ENCODE assay signal across 1 cellular context in the genomic region with DNA sequence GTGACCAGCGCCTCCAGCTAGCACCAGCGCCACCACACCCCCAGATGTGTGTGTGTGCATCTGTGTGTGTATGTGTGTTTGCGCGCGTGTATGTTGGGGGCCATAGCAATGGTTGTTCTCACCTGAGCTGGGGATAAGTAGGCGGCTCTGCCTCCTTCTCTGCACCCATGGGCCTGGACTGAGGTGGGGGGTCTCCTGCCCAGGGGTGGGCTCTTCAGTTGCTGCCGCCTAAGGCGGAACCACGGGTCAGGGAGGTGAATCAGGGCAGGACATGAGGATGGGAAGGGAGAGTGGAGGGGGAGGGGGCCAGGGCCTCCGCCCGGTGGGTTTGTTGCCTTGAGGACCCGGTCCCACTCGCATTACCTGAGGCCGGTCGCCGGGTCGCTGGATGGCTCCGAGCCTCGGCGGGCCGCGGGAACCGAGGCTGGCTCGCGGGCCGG.
A peak's percentile ranks its signal among the peaks of the same experiment; 100 is the strongest.
TF ChIP-seq lines count a peak whose summit lies in the region.

No MANE protein-coding gene starts in this region.

TF ChIP-seq in HEK293, 187 proteins besides CTCF, POLR2A, EP300 and RAD21 (continued from another document):
- TF ChIP-seq, protein P1, sequence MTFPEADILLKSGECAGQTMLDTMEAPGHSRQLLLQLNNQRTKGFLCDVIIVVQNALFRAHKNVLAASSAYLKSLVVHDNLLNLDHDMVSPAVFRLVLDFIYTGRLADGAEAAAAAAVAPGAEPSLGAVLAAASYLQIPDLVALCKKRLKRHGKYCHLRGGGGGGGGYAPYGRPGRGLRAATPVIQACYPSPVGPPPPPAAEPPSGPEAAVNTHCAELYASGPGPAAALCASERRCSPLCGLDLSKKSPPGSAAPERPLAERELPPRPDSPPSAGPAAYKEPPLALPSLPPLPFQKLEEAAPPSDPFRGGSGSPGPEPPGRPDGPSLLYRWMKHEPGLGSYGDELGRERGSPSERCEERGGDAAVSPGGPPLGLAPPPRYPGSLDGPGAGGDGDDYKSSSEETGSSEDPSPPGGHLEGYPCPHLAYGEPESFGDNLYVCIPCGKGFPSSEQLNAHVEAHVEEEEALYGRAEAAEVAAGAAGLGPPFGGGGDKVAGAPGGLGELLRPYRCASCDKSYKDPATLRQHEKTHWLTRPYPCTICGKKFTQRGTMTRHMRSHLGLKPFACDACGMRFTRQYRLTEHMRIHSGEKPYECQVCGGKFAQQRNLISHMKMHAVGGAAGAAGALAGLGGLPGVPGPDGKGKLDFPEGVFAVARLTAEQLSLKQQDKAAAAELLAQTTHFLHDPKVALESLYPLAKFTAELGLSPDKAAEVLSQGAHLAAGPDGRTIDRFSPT (tag by site-specific recombination; IDR thresholded peaks at IDR 0.05), result no peak
- TF ChIP-seq ZNF660 (tag by site-specific recombination; IDR thresholded peaks at IDR 0.05) (no peak), HOXD13 (CRISPR knock-in tag; IDR thresholded peaks at IDR 0.05; ENCODE audit: borderline replicate concordance) (no peak), SCRT1 (tag by site-specific recombination; IDR thresholded peaks at IDR 0.05; ENCODE audit: borderline replicate concordance) (no peak), ZNF776 (tag by site-specific recombination; IDR thresholded peaks at IDR 0.05; ENCODE audit: borderline replicate concordance) (no peak), ZBTB7A (tag by site-specific recombination; IDR thresholded peaks at IDR 0.05; ENCODE audit: low read depth) (0 out of 2 replicates have a peak, but pooled peaks have one; percentile 22), ZNF354C (tag by site-specific recombination; IDR thresholded peaks at IDR 0.05; ENCODE audit: borderline replicate concordance, low read depth) (no peak), SP7 (tag by site-specific recombination; IDR thresholded peaks at IDR 0.05) (0 out of 2 replicates have a peak, but pooled peaks have one; percentile 45), GLIS2 (tag by site-specific recombination; IDR thresholded peaks at IDR 0.05) (peak; percentile 38; the same call in 1 of the 2 replicates), ZNF433 (tag by site-specific recombination; IDR thresholded peaks at IDR 0.05; ENCODE audit: low read depth) (no peak), ZNF184 (tag by site-specific recombination; IDR thresholded peaks at IDR 0.05) (no peak), ZNF585B (tag by site-specific recombination; IDR thresholded peaks at IDR 0.05) (no peak), ZNF175 (tag by site-specific recombination; IDR thresholded peaks at IDR 0.05) (no peak), ZNF777 (tag by site-specific recombination; IDR thresholded peaks at IDR 0.05; ENCODE audit: borderline replicate concordance) (no peak), SETDB1 (IDR thresholded peaks at IDR 0.05; ENCODE audit: insufficient read length, low read length) (no peak), ZFHX2 (tag by site-specific recombination; conservative IDR thresholded peaks at IDR 0.05) (peak; percentile 21; the same call in 1 of the 2 replicates), ZNF514 (tag by site-specific recombination; IDR thresholded peaks at IDR 0.05) (no peak), ZNF211 (tag by site-specific recombination; IDR thresholded peaks at IDR 0.05; ENCODE audit: low read depth) (no peak), ZNF510 (tag by site-specific recombination; IDR thresholded peaks at IDR 0.05; ENCODE audit: insufficient replicate concordance) (no peak), ZFP3 (tag by site-specific recombination; IDR thresholded peaks at IDR 0.05; ENCODE audit: low read depth) (no peak), OVOL3 (tag by site-specific recombination; IDR thresholded peaks at IDR 0.05) (no peak)
- TF ChIP-seq, protein P2, sequence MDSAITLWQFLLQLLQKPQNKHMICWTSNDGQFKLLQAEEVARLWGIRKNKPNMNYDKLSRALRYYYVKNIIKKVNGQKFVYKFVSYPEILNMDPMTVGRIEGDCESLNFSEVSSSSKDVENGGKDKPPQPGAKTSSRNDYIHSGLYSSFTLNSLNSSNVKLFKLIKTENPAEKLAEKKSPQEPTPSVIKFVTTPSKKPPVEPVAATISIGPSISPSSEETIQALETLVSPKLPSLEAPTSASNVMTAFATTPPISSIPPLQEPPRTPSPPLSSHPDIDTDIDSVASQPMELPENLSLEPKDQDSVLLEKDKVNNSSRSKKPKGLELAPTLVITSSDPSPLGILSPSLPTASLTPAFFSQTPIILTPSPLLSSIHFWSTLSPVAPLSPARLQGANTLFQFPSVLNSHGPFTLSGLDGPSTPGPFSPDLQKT (IDR thresholded peaks at IDR 0.05; ENCODE audit: borderline replicate concordance, low read depth, low read length), result no peak
- TF ChIP-seq, protein P3, sequence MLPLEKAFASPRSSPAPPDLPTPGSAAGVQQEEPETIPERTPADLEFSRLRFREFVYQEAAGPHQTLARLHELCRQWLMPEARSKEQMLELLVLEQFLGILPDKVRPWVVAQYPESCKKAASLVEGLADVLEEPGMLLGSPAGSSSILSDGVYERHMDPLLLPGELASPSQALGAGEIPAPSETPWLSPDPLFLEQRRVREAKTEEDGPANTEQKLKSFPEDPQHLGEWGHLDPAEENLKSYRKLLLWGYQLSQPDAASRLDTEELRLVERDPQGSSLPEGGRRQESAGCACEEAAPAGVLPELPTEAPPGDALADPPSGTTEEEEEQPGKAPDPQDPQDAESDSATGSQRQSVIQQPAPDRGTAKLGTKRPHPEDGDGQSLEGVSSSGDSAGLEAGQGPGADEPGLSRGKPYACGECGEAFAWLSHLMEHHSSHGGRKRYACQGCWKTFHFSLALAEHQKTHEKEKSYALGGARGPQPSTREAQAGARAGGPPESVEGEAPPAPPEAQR (tag by site-specific recombination; IDR thresholded peaks at IDR 0.05), result no peak
- TF ChIP-seq, protein P4, sequence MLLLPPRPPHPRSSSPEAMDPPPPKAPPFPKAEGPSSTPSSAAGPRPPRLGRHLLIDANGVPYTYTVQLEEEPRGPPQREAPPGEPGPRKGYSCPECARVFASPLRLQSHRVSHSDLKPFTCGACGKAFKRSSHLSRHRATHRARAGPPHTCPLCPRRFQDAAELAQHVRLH (tag by site-specific recombination; IDR thresholded peaks at IDR 0.05), result no peak
- TF ChIP-seq, protein P5, sequence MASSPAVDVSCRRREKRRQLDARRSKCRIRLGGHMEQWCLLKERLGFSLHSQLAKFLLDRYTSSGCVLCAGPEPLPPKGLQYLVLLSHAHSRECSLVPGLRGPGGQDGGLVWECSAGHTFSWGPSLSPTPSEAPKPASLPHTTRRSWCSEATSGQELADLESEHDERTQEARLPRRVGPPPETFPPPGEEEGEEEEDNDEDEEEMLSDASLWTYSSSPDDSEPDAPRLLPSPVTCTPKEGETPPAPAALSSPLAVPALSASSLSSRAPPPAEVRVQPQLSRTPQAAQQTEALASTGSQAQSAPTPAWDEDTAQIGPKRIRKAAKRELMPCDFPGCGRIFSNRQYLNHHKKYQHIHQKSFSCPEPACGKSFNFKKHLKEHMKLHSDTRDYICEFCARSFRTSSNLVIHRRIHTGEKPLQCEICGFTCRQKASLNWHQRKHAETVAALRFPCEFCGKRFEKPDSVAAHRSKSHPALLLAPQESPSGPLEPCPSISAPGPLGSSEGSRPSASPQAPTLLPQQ (tag by site-specific recombination; IDR thresholded peaks at IDR 0.05), result 0 out of 2 replicates have a peak, but pooled peaks have one; percentile 11
- TF ChIP-seq, protein P6, sequence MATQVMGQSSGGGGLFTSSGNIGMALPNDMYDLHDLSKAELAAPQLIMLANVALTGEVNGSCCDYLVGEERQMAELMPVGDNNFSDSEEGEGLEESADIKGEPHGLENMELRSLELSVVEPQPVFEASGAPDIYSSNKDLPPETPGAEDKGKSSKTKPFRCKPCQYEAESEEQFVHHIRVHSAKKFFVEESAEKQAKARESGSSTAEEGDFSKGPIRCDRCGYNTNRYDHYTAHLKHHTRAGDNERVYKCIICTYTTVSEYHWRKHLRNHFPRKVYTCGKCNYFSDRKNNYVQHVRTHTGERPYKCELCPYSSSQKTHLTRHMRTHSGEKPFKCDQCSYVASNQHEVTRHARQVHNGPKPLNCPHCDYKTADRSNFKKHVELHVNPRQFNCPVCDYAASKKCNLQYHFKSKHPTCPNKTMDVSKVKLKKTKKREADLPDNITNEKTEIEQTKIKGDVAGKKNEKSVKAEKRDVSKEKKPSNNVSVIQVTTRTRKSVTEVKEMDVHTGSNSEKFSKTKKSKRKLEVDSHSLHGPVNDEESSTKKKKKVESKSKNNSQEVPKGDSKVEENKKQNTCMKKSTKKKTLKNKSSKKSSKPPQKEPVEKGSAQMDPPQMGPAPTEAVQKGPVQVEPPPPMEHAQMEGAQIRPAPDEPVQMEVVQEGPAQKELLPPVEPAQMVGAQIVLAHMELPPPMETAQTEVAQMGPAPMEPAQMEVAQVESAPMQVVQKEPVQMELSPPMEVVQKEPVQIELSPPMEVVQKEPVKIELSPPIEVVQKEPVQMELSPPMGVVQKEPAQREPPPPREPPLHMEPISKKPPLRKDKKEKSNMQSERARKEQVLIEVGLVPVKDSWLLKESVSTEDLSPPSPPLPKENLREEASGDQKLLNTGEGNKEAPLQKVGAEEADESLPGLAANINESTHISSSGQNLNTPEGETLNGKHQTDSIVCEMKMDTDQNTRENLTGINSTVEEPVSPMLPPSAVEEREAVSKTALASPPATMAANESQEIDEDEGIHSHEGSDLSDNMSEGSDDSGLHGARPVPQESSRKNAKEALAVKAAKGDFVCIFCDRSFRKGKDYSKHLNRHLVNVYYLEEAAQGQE (tag by site-specific recombination; IDR thresholded peaks at IDR 0.05), result peak; percentile 89; the same call in 1 of the 2 replicates
- TF ChIP-seq, protein P7, sequence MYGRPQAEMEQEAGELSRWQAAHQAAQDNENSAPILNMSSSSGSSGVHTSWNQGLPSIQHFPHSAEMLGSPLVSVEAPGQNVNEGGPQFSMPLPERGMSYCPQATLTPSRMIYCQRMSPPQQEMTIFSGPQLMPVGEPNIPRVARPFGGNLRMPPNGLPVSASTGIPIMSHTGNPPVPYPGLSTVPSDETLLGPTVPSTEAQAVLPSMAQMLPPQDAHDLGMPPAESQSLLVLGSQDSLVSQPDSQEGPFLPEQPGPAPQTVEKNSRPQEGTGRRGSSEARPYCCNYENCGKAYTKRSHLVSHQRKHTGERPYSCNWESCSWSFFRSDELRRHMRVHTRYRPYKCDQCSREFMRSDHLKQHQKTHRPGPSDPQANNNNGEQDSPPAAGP (tag by site-specific recombination; IDR thresholded peaks at IDR 0.05), result 0 out of 2 replicates have a peak, but pooled peaks have one; percentile 15
